Comparison of ENCODE assay signal across 1 cellular context in genomic region chr11:6531267-6531752, GRCh38.
TF ChIP-seq lines count a peak whose summit lies in the region.

No MANE protein-coding gene starts in this region.

TF ChIP-seq in K562, 482 proteins besides CTCF, POLR2A, EP300 and RAD21 (continued from another document and continues in another):
- TF ChIP-seq, protein P1, sequence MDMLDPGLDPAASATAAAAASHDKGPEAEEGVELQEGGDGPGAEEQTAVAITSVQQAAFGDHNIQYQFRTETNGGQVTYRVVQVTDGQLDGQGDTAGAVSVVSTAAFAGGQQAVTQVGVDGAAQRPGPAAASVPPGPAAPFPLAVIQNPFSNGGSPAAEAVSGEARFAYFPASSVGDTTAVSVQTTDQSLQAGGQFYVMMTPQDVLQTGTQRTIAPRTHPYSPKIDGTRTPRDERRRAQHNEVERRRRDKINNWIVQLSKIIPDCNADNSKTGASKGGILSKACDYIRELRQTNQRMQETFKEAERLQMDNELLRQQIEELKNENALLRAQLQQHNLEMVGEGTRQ (CRISPR knock-in tag; IDR thresholded peaks at IDR 0.05) = no peak
- TF ChIP-seq CBFB (CRISPR knock-in tag; IDR thresholded peaks at IDR 0.05) (no peak), KDM1A (IDR thresholded peaks at IDR 0.05) (no peak), CREB3 (tag; conservative IDR thresholded peaks at IDR 0.05; ENCODE audit: low read depth) (no peak), IRF2 (CRISPR knock-in tag; IDR thresholded peaks at IDR 0.05) (no peak), ZNF77 (CRISPR knock-in tag; IDR thresholded peaks at IDR 0.05) (no peak), CXXC5 (CRISPR knock-in tag; IDR thresholded peaks at IDR 0.05) (no peak), ZNF785 (CRISPR knock-in tag; IDR thresholded peaks at IDR 0.05) (no peak), MEF2A (IDR thresholded peaks at IDR 0.05; ENCODE audit: control insufficient read depth, low read depth, low read length) (no peak), ZNF121 (CRISPR knock-in tag; conservative IDR thresholded peaks at IDR 0.05) (no peak), TRIM25 (IDR thresholded peaks at IDR 0.05; ENCODE audit: borderline replicate concordance) (no peak), ZNF143 (CRISPR knock-in tag; IDR thresholded peaks at IDR 0.05) (no peak), ETS1 (conservative IDR thresholded peaks at IDR 0.05; ENCODE audit: control insufficient read depth, low read depth, low read length) (no peak), HDGF (IDR thresholded peaks at IDR 0.05) (peak; percentile 92; the same call in 1 of the 2 replicates), FIP1L1 (IDR thresholded peaks at IDR 0.05; ENCODE audit: low read depth, low read length, poor library complexity, severe bottlenecking) (no peak), GABPB2 (CRISPR knock-in tag; conservative IDR thresholded peaks at IDR 0.05) (no peak), ZNF239 (CRISPR knock-in tag; IDR thresholded peaks at IDR 0.05) (no peak), ILF3 (IDR thresholded peaks at IDR 0.05; ENCODE audit: borderline replicate concordance) (no peak), CBX2 (IDR thresholded peaks at IDR 0.05; ENCODE audit: insufficient read depth, low read length, poor library complexity, severe bottlenecking) (no peak), SMARCB1 (IDR thresholded peaks at IDR 0.05; ENCODE audit: insufficient read length, low read depth) (no peak), HDAC3 (IDR thresholded peaks at IDR 0.05; ENCODE audit: borderline replicate concordance, partially characterized antibody) (no peak), DPF2 (IDR thresholded peaks at IDR 0.05) (peak; percentile 51; the same call in 1 of the 2 replicates), LCOR (CRISPR knock-in tag; IDR thresholded peaks at IDR 0.05) (no peak), GTF2E2 (tag; IDR thresholded peaks at IDR 0.05) (no peak), LARP7 (IDR thresholded peaks at IDR 0.05) (no peak), MCM3 (IDR thresholded peaks at IDR 0.05) (no peak), KAT7 (CRISPR knock-in tag; IDR thresholded peaks at IDR 0.05; ENCODE audit: borderline replicate concordance) (no peak; the same call in 1 of the 2 replicates), BHLHE40 (IDR thresholded peaks at IDR 0.05; ENCODE audit: low read length) (no peak), CCNT2 (IDR thresholded peaks at IDR 0.05; ENCODE audit: borderline replicate concordance, extremely low read depth, insufficient read length, low read depth, low read length) (no peak), L3MBTL2 (IDR thresholded peaks at IDR 0.05) (no peak), ZEB2 (IDR thresholded peaks at IDR 0.05) (peak; percentile 44; the same call in 1 of the 2 replicates), SMAD4 (CRISPR knock-in tag; conservative IDR thresholded peaks at IDR 0.05) (no peak), PTTG1 (tag; IDR thresholded peaks at IDR 0.05; ENCODE audit: low read depth) (no peak), PBX2 (CRISPR knock-in tag; IDR thresholded peaks at IDR 0.05; ENCODE audit: low read depth) (no peak), PBX2 (tag; conservative IDR thresholded peaks at IDR 0.05; ENCODE audit: low read depth) (no peak), FOXP1 (CRISPR knock-in tag; IDR thresholded peaks at IDR 0.05) (0 out of 2 replicates have a peak, but pooled peaks have one; percentile 47), ZNF717 (CRISPR knock-in tag; IDR thresholded peaks at IDR 0.05) (no peak; the same call in 1 of the 2 replicates), KLF13 (tag; IDR thresholded peaks at IDR 0.05; ENCODE audit: borderline replicate concordance, low read depth) (no peak), ZNF408 (CRISPR knock-in tag; IDR thresholded peaks at IDR 0.05; ENCODE audit: low read depth) (no peak), ZBTB17 (CRISPR knock-in tag; IDR thresholded peaks at IDR 0.05) (no peak), NR1H2 (CRISPR knock-in tag; IDR thresholded peaks at IDR 0.05) (no peak), SOX6 (IDR thresholded peaks at IDR 0.05) (no peak), POLR2AphosphoS5 (IDR thresholded peaks at IDR 0.05; ENCODE audit: control insufficient read depth, insufficient read depth, low read depth, low read length) (no peak), ZNF23 (CRISPR knock-in tag; IDR thresholded peaks at IDR 0.05) (no peak), TCF7L2 (IDR thresholded peaks at IDR 0.05; ENCODE audit: low read depth, low read length) (no peak), ZNF586 (CRISPR knock-in tag; conservative IDR thresholded peaks at IDR 0.05) (no peak), FOS (IDR thresholded peaks at IDR 0.05; ENCODE audit: extremely low read depth, insufficient read length) (no peak), CC2D1A (IDR thresholded peaks at IDR 0.05) (peak; percentile 79), GATAD2A (IDR thresholded peaks at IDR 0.05) (no peak), ZNF384 (IDR thresholded peaks at IDR 0.05; ENCODE audit: low read depth, low read length) (no peak), ZNF75A (CRISPR knock-in tag; IDR thresholded peaks at IDR 0.05) (no peak)
- TF ChIP-seq, protein P2, sequence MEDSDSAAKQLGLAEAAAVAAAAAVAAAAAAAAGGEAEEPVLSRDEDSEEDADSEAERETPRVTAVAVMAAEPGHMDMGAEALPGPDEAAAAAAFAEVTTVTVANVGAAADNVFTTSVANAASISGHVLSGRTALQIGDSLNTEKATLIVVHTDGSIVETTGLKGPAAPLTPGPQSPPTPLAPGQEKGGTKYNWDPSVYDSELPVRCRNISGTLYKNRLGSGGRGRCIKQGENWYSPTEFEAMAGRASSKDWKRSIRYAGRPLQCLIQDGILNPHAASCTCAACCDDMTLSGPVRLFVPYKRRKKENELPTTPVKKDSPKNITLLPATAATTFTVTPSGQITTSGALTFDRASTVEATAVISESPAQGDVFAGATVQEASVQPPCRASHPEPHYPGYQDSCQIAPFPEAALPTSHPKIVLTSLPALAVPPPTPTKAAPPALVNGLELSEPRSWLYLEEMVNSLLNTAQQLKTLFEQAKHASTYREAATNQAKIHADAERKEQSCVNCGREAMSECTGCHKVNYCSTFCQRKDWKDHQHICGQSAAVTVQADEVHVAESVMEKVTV (CRISPR knock-in tag; IDR thresholded peaks at IDR 0.05) = peak; percentile 86
- TF ChIP-seq, protein P3, sequence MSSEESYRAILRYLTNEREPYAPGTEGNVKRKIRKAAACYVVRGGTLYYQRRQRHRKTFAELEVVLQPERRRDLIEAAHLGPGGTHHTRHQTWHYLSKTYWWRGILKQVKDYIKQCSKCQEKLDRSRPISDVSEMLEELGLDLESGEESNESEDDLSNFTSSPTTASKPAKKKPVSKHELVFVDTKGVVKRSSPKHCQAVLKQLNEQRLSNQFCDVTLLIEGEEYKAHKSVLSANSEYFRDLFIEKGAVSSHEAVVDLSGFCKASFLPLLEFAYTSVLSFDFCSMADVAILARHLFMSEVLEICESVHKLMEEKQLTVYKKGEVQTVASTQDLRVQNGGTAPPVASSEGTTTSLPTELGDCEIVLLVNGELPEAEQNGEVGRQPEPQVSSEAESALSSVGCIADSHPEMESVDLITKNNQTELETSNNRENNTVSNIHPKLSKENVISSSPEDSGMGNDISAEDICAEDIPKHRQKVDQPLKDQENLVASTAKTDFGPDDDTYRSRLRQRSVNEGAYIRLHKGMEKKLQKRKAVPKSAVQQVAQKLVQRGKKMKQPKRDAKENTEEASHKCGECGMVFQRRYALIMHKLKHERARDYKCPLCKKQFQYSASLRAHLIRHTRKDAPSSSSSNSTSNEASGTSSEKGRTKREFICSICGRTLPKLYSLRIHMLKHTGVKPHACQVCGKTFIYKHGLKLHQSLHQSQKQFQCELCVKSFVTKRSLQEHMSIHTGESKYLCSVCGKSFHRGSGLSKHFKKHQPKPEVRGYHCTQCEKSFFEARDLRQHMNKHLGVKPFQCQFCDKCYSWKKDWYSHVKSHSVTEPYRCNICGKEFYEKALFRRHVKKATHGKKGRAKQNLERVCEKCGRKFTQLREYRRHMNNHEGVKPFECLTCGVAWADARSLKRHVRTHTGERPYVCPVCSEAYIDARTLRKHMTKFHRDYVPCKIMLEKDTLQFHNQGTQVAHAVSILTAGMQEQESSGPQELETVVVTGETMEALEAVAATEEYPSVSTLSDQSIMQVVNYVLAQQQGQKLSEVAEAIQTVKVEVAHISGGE (CRISPR knock-in tag; IDR thresholded peaks at IDR 0.05) = no peak
- TF ChIP-seq, protein P4, sequence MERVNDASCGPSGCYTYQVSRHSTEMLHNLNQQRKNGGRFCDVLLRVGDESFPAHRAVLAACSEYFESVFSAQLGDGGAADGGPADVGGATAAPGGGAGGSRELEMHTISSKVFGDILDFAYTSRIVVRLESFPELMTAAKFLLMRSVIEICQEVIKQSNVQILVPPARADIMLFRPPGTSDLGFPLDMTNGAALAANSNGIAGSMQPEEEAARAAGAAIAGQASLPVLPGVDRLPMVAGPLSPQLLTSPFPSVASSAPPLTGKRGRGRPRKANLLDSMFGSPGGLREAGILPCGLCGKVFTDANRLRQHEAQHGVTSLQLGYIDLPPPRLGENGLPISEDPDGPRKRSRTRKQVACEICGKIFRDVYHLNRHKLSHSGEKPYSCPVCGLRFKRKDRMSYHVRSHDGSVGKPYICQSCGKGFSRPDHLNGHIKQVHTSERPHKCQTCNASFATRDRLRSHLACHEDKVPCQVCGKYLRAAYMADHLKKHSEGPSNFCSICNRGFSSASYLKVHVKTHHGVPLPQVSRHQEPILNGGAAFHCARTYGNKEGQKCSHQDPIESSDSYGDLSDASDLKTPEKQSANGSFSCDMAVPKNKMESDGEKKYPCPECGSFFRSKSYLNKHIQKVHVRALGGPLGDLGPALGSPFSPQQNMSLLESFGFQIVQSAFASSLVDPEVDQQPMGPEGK (CRISPR knock-in tag; IDR thresholded peaks at IDR 0.05; ENCODE audit: borderline replicate concordance) = no peak
- TF ChIP-seq, protein P5, sequence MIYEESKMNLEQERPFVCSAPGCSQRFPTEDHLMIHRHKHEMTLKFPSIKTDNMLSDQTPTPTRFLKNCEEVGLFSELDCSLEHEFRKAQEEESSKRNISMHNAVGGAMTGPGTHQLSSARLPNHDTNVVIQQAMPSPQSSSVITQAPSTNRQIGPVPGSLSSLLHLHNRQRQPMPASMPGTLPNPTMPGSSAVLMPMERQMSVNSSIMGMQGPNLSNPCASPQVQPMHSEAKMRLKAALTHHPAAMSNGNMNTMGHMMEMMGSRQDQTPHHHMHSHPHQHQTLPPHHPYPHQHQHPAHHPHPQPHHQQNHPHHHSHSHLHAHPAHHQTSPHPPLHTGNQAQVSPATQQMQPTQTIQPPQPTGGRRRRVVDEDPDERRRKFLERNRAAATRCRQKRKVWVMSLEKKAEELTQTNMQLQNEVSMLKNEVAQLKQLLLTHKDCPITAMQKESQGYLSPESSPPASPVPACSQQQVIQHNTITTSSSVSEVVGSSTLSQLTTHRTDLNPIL (CRISPR knock-in tag; IDR thresholded peaks at IDR 0.05) = no peak
- TF ChIP-seq, protein P6, sequence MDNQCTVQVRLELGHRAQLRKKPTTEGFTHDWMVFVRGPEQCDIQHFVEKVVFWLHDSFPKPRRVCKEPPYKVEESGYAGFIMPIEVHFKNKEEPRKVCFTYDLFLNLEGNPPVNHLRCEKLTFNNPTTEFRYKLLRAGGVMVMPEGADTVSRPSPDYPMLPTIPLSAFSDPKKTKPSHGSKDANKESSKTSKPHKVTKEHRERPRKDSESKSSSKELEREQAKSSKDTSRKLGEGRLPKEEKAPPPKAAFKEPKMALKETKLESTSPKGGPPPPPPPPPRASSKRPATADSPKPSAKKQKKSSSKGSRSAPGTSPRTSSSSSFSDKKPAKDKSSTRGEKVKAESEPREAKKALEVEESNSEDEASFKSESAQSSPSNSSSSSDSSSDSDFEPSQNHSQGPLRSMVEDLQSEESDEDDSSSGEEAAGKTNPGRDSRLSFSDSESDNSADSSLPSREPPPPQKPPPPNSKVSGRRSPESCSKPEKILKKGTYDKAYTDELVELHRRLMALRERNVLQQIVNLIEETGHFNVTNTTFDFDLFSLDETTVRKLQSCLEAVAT (IDR thresholded peaks at IDR 0.05) = peak in 1 of 2 experiments; percentile 73; a peak in 1 of 4 replicates
